ENCODE assay signal across 13 cellular contexts in the genomic region with DNA sequence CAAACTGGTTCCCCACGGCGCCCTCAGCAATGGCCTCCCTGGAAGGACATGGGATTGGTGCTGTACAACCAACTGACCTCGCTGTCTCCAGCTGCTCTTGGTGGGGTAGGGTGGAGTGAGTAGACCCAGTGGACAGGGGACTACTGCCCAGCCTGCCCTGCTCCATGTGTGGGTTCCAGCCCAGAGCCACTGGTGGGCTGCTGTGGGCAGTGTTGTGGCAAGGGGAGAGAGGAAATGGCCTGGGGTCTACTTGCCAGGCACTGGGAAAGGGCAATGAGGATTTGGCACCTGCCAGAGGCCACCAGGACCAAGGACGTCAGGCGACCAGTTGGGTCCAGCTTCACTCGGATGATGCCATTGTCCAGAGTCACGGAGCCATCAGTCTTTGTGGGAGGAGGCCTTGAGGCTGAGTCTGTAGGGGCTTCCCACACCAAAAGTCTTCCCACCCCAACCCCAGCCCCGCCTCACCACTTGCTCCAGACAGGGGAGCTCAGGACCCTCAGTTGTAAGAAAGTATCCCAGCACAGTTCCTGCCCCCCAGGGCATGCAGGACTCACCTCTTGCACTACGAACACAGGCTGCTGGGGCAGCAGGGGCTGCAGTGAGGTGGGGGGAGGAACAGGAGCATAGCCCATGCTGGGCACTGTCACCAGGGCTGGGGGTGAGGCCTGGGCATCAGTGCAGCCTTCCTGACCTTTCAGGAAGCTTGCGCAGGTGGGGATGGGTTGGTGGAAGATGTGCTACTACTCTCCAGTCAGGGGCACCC. TPM values are rescaled to one million over a fixed set of nuclear protein-coding genes. Genes with fewer than 3 reads are reported as not detected.
DNase-seq lines count a peak whose midpoint lies in the region; ATAC-seq and TF ChIP-seq lines count a peak whose summit lies in the region.
"Had no signal": no experiment of that assay in that cellular context is flagged by ENCODE, and none has a peak within 500 bp of the region (broad histone marks: within the 10 kb centered on the region; RNA-seq: fewer than 3 reads in every experiment).

No MANE protein-coding gene starts in this region.

- no peak for DNase-seq in activated naive CD4-positive, alpha-beta T cell treated with anti-CD3 and anti-CD28 coated beads for 36 hours
- DNase-seq in activated naive CD4-positive, alpha-beta T cell treated with anti-CD3 and anti-CD28 coated beads, Interleukin-2, amount 50 U/mL, for 16 hours, result no peak
- DNase-seq in RWPE1 (ENCODE audit: low spot score) (no peak), lower lobe of right lung (peak; percentile 19), HFFc6 (no peak), HAP-1 (ENCODE audit: low spot score in 2 of 2) (no peak), NCI-H2196 treated with DMSO at 0.1 percent for 48 hours (lab: John Stamatoyannopoulos, UW; ENCODE audit: unreplicated experiment) (no peak)
- DNase-seq: ACHN; CD4-positive, CD25-positive, alpha-beta regulatory T cell; DMS53; GF-D8; IMR-90 had no signal

- no peaks in the 10 kb centered on the region for H3K9me3 ChIP-seq in lower lobe of right lung
- no peaks in the 10 kb centered on the region for H3K9me3 ChIP-seq in HAP-1
- H3K9me3 ChIP-seq: BLaER1 treated with 17β-estradiol and CSF1 and Interleukin-3, amounts not matched to agents 10 nM and 100 nM had no signal

- CTCF ChIA-PET in activated naive CD4-positive, alpha-beta T cell treated with anti-CD3 and anti-CD28 coated beads for 36 hours (lab: Charles Lee), result interaction anchor here (1.0 kb wide), 1 partner anchor 9 kb away, joined by 3 read pairs; the partner anchor contains the start of gene MAN2C1
- CTCF ChIA-PET in RWPE1 (lab: Yijun Ruan, JAX), result no interaction called here

- intact Hi-C loops in activated naive CD4-positive, alpha-beta T cell treated with anti-CD3 and anti-CD28 coated beads for 36 hours (cut with micrococcal nuclease), result no loop called here
- intact Hi-C loops in lower lobe of right lung (cut with DNase I), result no loop called here

- H3K4me3 Mint-ChIP-seq in activated naive CD4-positive, alpha-beta T cell treated with anti-CD3 and anti-CD28 coated beads for 36 hours, result no peak overlapping the region
- H3K4me3 Mint-ChIP-seq in HFFc6, result no peak overlapping the region
- H3K4me3 Mint-ChIP-seq: CD4-positive, CD25-positive, alpha-beta regulatory T cell had no signal

- no peak for ATAC-seq in lower lobe of right lung

- no peaks in the 10 kb centered on the region for H3K4me1 ChIP-seq in lower lobe of right lung
- no peaks in the 10 kb centered on the region for H3K4me1 ChIP-seq in HAP-1

- H3K27ac Mint-ChIP-seq in activated naive CD4-positive, alpha-beta T cell treated with anti-CD3 and anti-CD28 coated beads for 36 hours, result peak overlapping the region; percentile 31
- H3K27ac Mint-ChIP-seq in HFFc6, result no peak overlapping the region

- H3K9me3 Mint-ChIP-seq in activated naive CD4-positive, alpha-beta T cell treated with anti-CD3 and anti-CD28 coated beads for 36 hours, result no peaks in the 10 kb centered on the region
- H3K9me3 Mint-ChIP-seq in HFFc6, result no peaks in the 10 kb centered on the region
- H3K9me3 Mint-ChIP-seq: CD4-positive, CD25-positive, alpha-beta regulatory T cell had no signal

- POLR2A ChIA-PET in RWPE1 (lab: Yijun Ruan, JAX; ENCODE audit: low non-redundant PET), result interaction anchor here (0.6 kb wide), 1 partner anchor 812 kb away, joined by 4 read pairs; no protein-coding TSS in a partner anchor

- H3K4me3 ChIP-seq in lower lobe of right lung, result no peak overlapping the region
- no peak overlapping the region for H3K4me3 ChIP-seq in HAP-1
- H3K4me3 ChIP-seq: BLaER1 treated with 17β-estradiol and CSF1 and Interleukin-3, amounts not matched to agents 10 nM and 100 nM had no signal

- H3K4me1 Mint-ChIP-seq in activated naive CD4-positive, alpha-beta T cell treated with anti-CD3 and anti-CD28 coated beads for 36 hours (ENCODE audit: low read depth), result no peaks in the 10 kb centered on the region
- no peaks in the 10 kb centered on the region for H3K4me1 Mint-ChIP-seq in HFFc6 (ENCODE audit: low read depth)

- peak overlapping the region; percentile 13; the same call in 1 of the 2 replicates for H3K27ac ChIP-seq in RWPE1
- H3K27ac ChIP-seq in lower lobe of right lung, result no peak overlapping the region
- H3K27ac ChIP-seq: BLaER1 treated with 17β-estradiol and CSF1 and Interleukin-3, amounts not matched to agents 10 nM and 100 nM had no signal

- H3K36me3 Mint-ChIP-seq in activated naive CD4-positive, alpha-beta T cell treated with anti-CD3 and anti-CD28 coated beads for 36 hours (ENCODE audit: low read depth), result peaks cover 14% of the 10 kb centered on the region
- 0 out of 2 replicates have a peak, but pooled peaks cover 4% of the 10 kb centered on the region for H3K36me3 Mint-ChIP-seq in HFFc6 (ENCODE audit: low read depth)

- in situ Hi-C loops in HAP-1 (cut with MboI; ENCODE audit: low sequenced_read_pairs), result no loop called here

- H3K27me3 Mint-ChIP-seq in activated naive CD4-positive, alpha-beta T cell treated with anti-CD3 and anti-CD28 coated beads for 36 hours (ENCODE audit: low read depth), result no peaks in the 10 kb centered on the region
- H3K27me3 Mint-ChIP-seq in HFFc6 (ENCODE audit: insufficient read depth), result no peaks in the 10 kb centered on the region; the same call in 1 of the 2 replicates
- H3K27me3 Mint-ChIP-seq: CD4-positive, CD25-positive, alpha-beta regulatory T cell had no signal

- no peaks in the 10 kb centered on the region for H3K27me3 ChIP-seq in lower lobe of right lung (ENCODE audit: low read depth)
- H3K27me3 ChIP-seq in HAP-1 (ENCODE audit: low read depth), result no peaks in the 10 kb centered on the region
- H3K27me3 ChIP-seq: BLaER1 treated with 17β-estradiol and CSF1 and Interleukin-3, amounts not matched to agents 10 nM and 100 nM had no signal

- TF ChIP-seq CTCF in RWPE1 (conservative IDR thresholded peaks at IDR 0.05; ENCODE audit: low read depth), result no peak
- no peak for TF ChIP-seq CTCF in lower lobe of right lung (IDR thresholded peaks at IDR 0.05)
- TF ChIP-seq CTCF in HFFc6 (IDR thresholded peaks at IDR 0.05), result no peak

- H3K36me3 ChIP-seq in lower lobe of right lung (peaks cover 97% of the 10 kb centered on the region), HAP-1 (replicated peaks) (peaks cover 86% of the 10 kb centered on the region)

RNA-seq across cellular contexts. Expression of gene MAN2C1, which starts 9.5 kb away (rescaled TPM):
- total RNA-seq in activated naive CD4-positive, alpha-beta T cell treated with anti-CD3 and anti-CD28 coated beads for 36 hours, result 100 to 1,000 TPM; 228 to 247 TPM
- total RNA-seq in lower lobe of right lung, result 208 TPM
- 100 to 1,000 TPM in 4 of 6 experiments, 10 to 100 TPM in 2; 92.8 to 111 (median 105) TPM for total RNA-seq in HFFc6 (2021; fragmentation: NEBNext Ultra II Directional; extraction: Animal tissue kit (Norgen Biotek cat#: 25700))

RNA-seq across cellular contexts. Expression of gene NEIL1, which starts 12.1 kb away (rescaled TPM):
- total RNA-seq in activated naive CD4-positive, alpha-beta T cell treated with anti-CD3 and anti-CD28 coated beads for 36 hours, result 1 to 10 TPM; 4.0 to 5.6 TPM
- total RNA-seq in lower lobe of right lung, result 43.7 TPM
- total RNA-seq in HFFc6 (2021; fragmentation: NEBNext Ultra II Directional; extraction: Animal tissue kit (Norgen Biotek cat#: 25700)), result 1 to 10 TPM in 4 of 6 experiments, under 1 TPM in 2; 0.83 to 3.6 (median 2.4) TPM

RNA-seq across cellular contexts. Expression of gene COMMD4, which starts 23.1 kb away (rescaled TPM):
- 10 to 100 TPM; 65.8 to 70.4 TPM for total RNA-seq in activated naive CD4-positive, alpha-beta T cell treated with anti-CD3 and anti-CD28 coated beads for 36 hours
- 59.0 TPM for total RNA-seq in lower lobe of right lung
- 100 to 1,000 TPM in 5 of 6 experiments, 10 to 100 TPM in 1; 90.1 to 133 (median 109) TPM for total RNA-seq in HFFc6 (2021; fragmentation: NEBNext Ultra II Directional; extraction: Animal tissue kit (Norgen Biotek cat#: 25700))
